ENCODE assay signal across 1 cellular context in genomic region chr4:98779021-98779420, GRCh38.
TF ChIP-seq lines count a peak whose summit lies in the region.

No MANE protein-coding gene starts in this region.

TF ChIP-seq in GM23338, 12 proteins besides CTCF, POLR2A, EP300 and RAD21 (continued from another document):
- TF ChIP-seq REST (IDR thresholded peaks at IDR 0.05; ENCODE audit: unreplicated experiment), result no peak
- TF ChIP-seq ZNF462 (CRISPR knock-in tag; IDR thresholded peaks at IDR 0.05), result no peak
- no peak for TF ChIP-seq POLR2AphosphoS5 (IDR thresholded peaks at IDR 0.05; ENCODE audit: low read depth)
- TF ChIP-seq EZH2 (IDR thresholded peaks at IDR 0.05; ENCODE audit: low read depth, unreplicated experiment), result no peak
- TF ChIP-seq JUNB (IDR thresholded peaks at IDR 0.05; ENCODE audit: unreplicated experiment), result no peak
- TF ChIP-seq ETS1 (IDR thresholded peaks at IDR 0.05), result no peak
- no peak for TF ChIP-seq ZNF114 (CRISPR knock-in tag; IDR thresholded peaks at IDR 0.05)
- no peak for TF ChIP-seq CREB1 (CRISPR knock-in tag; IDR thresholded peaks at IDR 0.05; ENCODE audit: low read depth)
- TF ChIP-seq ZNF331 (CRISPR knock-in tag; IDR thresholded peaks at IDR 0.05; ENCODE audit: low read depth), result no peak
- no peak for TF ChIP-seq NANOG (IDR thresholded peaks at IDR 0.05; ENCODE audit: borderline replicate concordance)
